Comparison of ENCODE assay signal across 10 cellular contexts in the genomic region with DNA sequence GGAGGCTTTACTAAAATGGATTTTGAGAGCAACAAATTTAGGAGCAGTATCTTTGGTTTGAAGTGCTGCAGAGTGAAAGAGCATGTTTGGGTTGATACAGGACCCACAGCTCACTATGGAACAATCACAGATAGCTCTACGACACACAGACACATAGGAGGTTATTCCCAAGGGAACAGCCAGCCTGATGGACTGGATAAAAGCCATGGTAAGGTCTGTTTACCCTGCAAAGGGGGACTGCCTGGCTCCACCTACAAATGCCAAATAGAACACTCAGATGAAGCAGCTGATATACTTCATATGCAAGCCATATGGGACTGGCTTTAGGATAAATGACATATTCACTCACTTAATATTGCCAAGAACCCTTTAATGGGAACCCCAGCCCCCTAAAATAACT.
DNase-seq lines count a peak whose midpoint lies in the region; ATAC-seq and TF ChIP-seq lines count a peak whose summit lies in the region.
"Had no signal": no experiment of that assay in that cellular context is flagged by ENCODE, and none has a peak within 500 bp of the region (broad histone marks: within the 10 kb centered on the region; RNA-seq: fewer than 3 reads in every experiment).

No MANE protein-coding gene starts in this region.

- no peaks in the 10 kb centered on the region for H3F3A ChIP-seq in GM23338 (replicated peaks; ENCODE audit: low read depth)

- H3K27ac Mint-ChIP-seq in GM23338 = no peak overlapping the region

- H3K27me3 Mint-ChIP-seq in GM23338 (ENCODE audit: insufficient read depth, low read depth, poor library complexity) = no peaks in the 10 kb centered on the region

- DNase-seq in GM06990 (ENCODE audit: extremely low read depth, insufficient read length) (no peak), GM23338 (ENCODE audit: low spot score) (no peak), SK-N-DZ (ENCODE audit: low spot score) (peak; percentile 77), brain microvascular endothelial cell (no peak), T-helper 9 cell (no peak)
- DNase-seq: activated CD4-positive, CD25-positive, alpha-beta regulatory T cell; PC-9 had no signal

- H3K79me2 ChIP-seq in GM23338 (replicated peaks; ENCODE audit: insufficient read depth) = no peaks in the 10 kb centered on the region
- H3K79me2 ChIP-seq: parathyroid adenoma had no signal

- peak overlapping the region; percentile 19; the same call in 1 of the 2 replicates for H3K4me2 ChIP-seq in GM23338
- H3K4me2 ChIP-seq: PC-9 had no signal

- H3K4me1 ChIP-seq in GM23338 (ENCODE audit: insufficient read depth) (peaks cover 14% of the 10 kb centered on the region), muscle layer of duodenum (ENCODE audit: control insufficient read depth in 1 of 2, insufficient read depth in 2 of 2, low read length in 2 of 2) (no peaks in the 10 kb centered on the region)
- H3K4me1 ChIP-seq: parathyroid adenoma had no signal

- no peaks in the 10 kb centered on the region for H3K27me3 ChIP-seq in GM06990 (replicated peaks; ENCODE audit: control insufficient read depth, insufficient read depth, low read length)
- no peaks in the 10 kb centered on the region for H3K27me3 ChIP-seq in GM23338 (ENCODE audit: insufficient read depth)
- H3K27me3 ChIP-seq in muscle layer of duodenum (ENCODE audit: low read depth, low read length) = no peaks in the 10 kb centered on the region
- no peaks in the 10 kb centered on the region for H3K27me3 ChIP-seq in brain microvascular endothelial cell (replicated peaks)

- no peaks in the 10 kb centered on the region for H3K9me3 ChIP-seq in muscle layer of duodenum (ENCODE audit: control insufficient read depth in 1 of 2, low read length in 2 of 2)

- H3K4me3 ChIP-seq in GM06990 (replicated peaks; ENCODE audit: low read depth, low read length) (0 out of 2 replicates have a peak overlapping the region, but pooled peaks have one; percentile 25), GM23338 (no peak overlapping the region), muscle layer of duodenum (ENCODE audit: low read depth in 1 of 2, low read length in 2 of 2) (no peak overlapping the region), brain microvascular endothelial cell (ENCODE audit: low read depth, low read length) (no peak overlapping the region)
- H3K4me3 ChIP-seq: PC-9 had no signal

- peaks cover 16% of the 10 kb centered on the region for H3K4me1 Mint-ChIP-seq in GM23338

- no peak overlapping the region for H3K4me3 Mint-ChIP-seq in GM23338

- no peaks in the 10 kb centered on the region; the same call in 2 of the 3 replicates for H3K9me3 Mint-ChIP-seq in GM23338

- H3K36me3 Mint-ChIP-seq in GM23338 (ENCODE audit: low read depth) = peaks cover 3% of the 10 kb centered on the region; the same call in 1 of the 3 replicates

- ATAC-seq in GM23338 (peak; percentile 56), HG02870 (IDR thresholded peaks at IDR 0.05; ENCODE audit: unreplicated experiment) (no peak)

- H3K9me2 ChIP-seq in GM23338 (ENCODE audit: insufficient read depth) = peaks cover 5% of the 10 kb centered on the region; the same call in 1 of the 2 replicates

- H3K27ac ChIP-seq in GM23338 (ENCODE audit: low read depth) = peak overlapping the region; percentile 42; the same call in 1 of the 2 replicates
- H3K27ac ChIP-seq in muscle layer of duodenum (ENCODE audit: low read length) = peak overlapping the region; percentile 10
- H3K27ac ChIP-seq in brain microvascular endothelial cell = no peak overlapping the region
- H3K27ac ChIP-seq: parathyroid adenoma, PC-9 had no signal

- peak overlapping the region; percentile 78 for H2AFZ ChIP-seq in GM23338
- H2AFZ ChIP-seq: PC-9 had no signal

- no peaks in the 10 kb centered on the region for H3K36me3 ChIP-seq in GM06990 (ENCODE audit: control insufficient read depth, insufficient read depth, low read length)
- no peaks in the 10 kb centered on the region for H3K36me3 ChIP-seq in GM23338 (ENCODE audit: insufficient read depth)
- H3K36me3 ChIP-seq in muscle layer of duodenum (ENCODE audit: control insufficient read depth in 1 of 2, insufficient read depth in 2 of 2, low read length in 2 of 2) = no peaks in the 10 kb centered on the region
- no peaks in the 10 kb centered on the region for H3K36me3 ChIP-seq in brain microvascular endothelial cell (replicated peaks)

- no peaks in the 10 kb centered on the region for H4K20me1 ChIP-seq in GM23338 (replicated peaks; ENCODE audit: insufficient read depth)

- in situ Hi-C loops in brain microvascular endothelial cell (cut with HindIII; ENCODE audit: low pct_ligation_motif_present, low sequenced_read_pairs) = no loop called here

- no peak for TF ChIP-seq CTCF in GM06990 (IDR thresholded peaks at IDR 0.05; ENCODE audit: insufficient read depth, low read length, poor library complexity, severe bottlenecking)
- no peak for TF ChIP-seq CTCF in GM23338 (conservative IDR thresholded peaks at IDR 0.05; ENCODE audit: low read depth in 2 of 2)
- no peak for TF ChIP-seq CTCF in brain microvascular endothelial cell (IDR thresholded peaks at IDR 0.05; ENCODE audit: low read depth, low read length, missing control alignments)

TF ChIP-seq in GM23338, 12 proteins besides CTCF, POLR2A, EP300 and RAD21:
- TF ChIP-seq ZNF114 (CRISPR knock-in tag; IDR thresholded peaks at IDR 0.05) = no peak
- no peak for TF ChIP-seq REST (IDR thresholded peaks at IDR 0.05; ENCODE audit: unreplicated experiment)
- no peak for TF ChIP-seq CREB1 (CRISPR knock-in tag; IDR thresholded peaks at IDR 0.05; ENCODE audit: low read depth)
- no peak for TF ChIP-seq POLR2AphosphoS5 (IDR thresholded peaks at IDR 0.05; ENCODE audit: low read depth)
- no peak for TF ChIP-seq ZNF331 (CRISPR knock-in tag; IDR thresholded peaks at IDR 0.05; ENCODE audit: low read depth)
- TF ChIP-seq, protein P1, sequence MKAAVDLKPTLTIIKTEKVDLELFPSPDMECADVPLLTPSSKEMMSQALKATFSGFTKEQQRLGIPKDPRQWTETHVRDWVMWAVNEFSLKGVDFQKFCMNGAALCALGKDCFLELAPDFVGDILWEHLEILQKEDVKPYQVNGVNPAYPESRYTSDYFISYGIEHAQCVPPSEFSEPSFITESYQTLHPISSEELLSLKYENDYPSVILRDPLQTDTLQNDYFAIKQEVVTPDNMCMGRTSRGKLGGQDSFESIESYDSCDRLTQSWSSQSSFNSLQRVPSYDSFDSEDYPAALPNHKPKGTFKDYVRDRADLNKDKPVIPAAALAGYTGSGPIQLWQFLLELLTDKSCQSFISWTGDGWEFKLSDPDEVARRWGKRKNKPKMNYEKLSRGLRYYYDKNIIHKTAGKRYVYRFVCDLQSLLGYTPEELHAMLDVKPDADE (IDR thresholded peaks at IDR 0.05) = no peak
- no peak for TF ChIP-seq EZH2phosphoT487 (IDR thresholded peaks at IDR 0.05; ENCODE audit: unreplicated experiment)
- no peak for TF ChIP-seq JUNB (IDR thresholded peaks at IDR 0.05; ENCODE audit: unreplicated experiment)
- TF ChIP-seq NANOG (IDR thresholded peaks at IDR 0.05; ENCODE audit: borderline replicate concordance) = no peak
- TF ChIP-seq STAT1 (IDR thresholded peaks at IDR 0.05; ENCODE audit: unreplicated experiment) = no peak
